Comparison of ENCODE assay signal across 31 cellular contexts in the genomic region with DNA sequence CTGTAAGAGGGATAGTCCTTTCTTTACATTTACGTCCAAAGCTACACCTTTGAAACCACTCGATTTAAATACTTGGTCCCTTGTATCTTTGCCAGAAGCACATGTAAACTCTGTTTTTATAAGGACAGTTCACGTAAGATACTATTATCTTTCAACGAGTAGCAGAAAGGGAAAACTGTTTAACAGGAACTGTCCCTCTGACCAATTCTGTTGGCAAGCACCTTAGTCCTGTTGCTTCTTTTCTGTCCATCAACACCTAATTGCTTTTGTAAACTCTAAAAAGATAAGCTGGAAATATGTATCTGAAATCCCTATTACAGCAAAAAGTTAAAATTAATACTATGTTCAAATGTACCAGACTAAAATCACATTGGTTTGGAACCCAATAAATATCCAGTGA. TPM values are rescaled to one million over a fixed set of nuclear protein-coding genes. Genes with fewer than 3 reads are reported as not detected.
A peak's percentile ranks its signal among the peaks of the same experiment; 100 is the strongest.
DNase-seq lines count a peak whose midpoint lies in the region; ATAC-seq, FAIRE-seq and TF ChIP-seq lines count a peak whose summit lies in the region.
"Had no signal": no experiment of that assay in that cellular context is flagged by ENCODE, and none has a peak within 500 bp of the region (broad histone marks: within the 10 kb centered on the region; RNA-seq: fewer than 3 reads in every experiment).

No MANE protein-coding gene starts in this region.

- no peak for DNase-seq in A549 (ENCODE audit: low read depth in 1 of 2, low spot score in 1 of 2)
- DNase-seq in dermis microvascular lymphatic vessel endothelial cell (ENCODE audit: low read depth in 2 of 2): peak; percentile 1 to 45
- no peak for DNase-seq in GM12891 (ENCODE audit: insufficient read length, low spot score)
- DNase-seq in AG08396 (ENCODE audit: low spot score): no peak
- DNase-seq: 8988T; ACHN; AML-193; BE2C; C1 segment of cervical spinal cord; Caco-2; Calu3; CD4-positive, alpha-beta memory T cell; CD4-positive, alpha-beta T cell; CD4-positive, CD25-positive, alpha-beta regulatory T cell; CD8-positive, alpha-beta memory T cell; CD8-positive, alpha-beta T cell; COR-L47; DMS 273 treated with DMSO at 0.1 percent for 48 hours; DMS153; DMS53; DMS79; DMS79 treated with DMSO at 0.1 percent for 48 hours; DND-41; EL had no signal

- POLR2A ChIA-PET in A549 (lab: Yijun Ruan, JAX): no interaction called here

- CTCF ChIA-PET in A549 (lab: Yijun Ruan, JAX): no interaction called here

- no peaks in the 10 kb centered on the region for H3K9me3 ChIP-seq in A549
- H3K9me3 ChIP-seq: BE2C, BLaER1, Caco-2 had no signal

- no peak for TF ChIP-seq RAD21 in A549 (conservative IDR thresholded peaks at IDR 0.05 in 1 of 2, IDR thresholded peaks at IDR 0.05 in 1 of 2)

- FAIRE-seq in A549 (lab: Jason Lieb, UNC): no peak
- FAIRE-seq in GM12891 (lab: Jason Lieb, UNC): no peak
- FAIRE-seq: A204.1, D721Med had no signal

- H3K4me3 ChIP-seq in A549: peak overlapping the region; percentile 20; the same call in 1 of the 3 replicates
- H3K4me3 ChIP-seq: BLaER1; BLaER1 treated with 17β-estradiol and CSF1 and Interleukin-3, amounts not matched to agents 10 nM and 100 nM had no signal

- H3K27ac ChIP-seq in A549: peak overlapping the region; percentile 79 to 89
- H3K27ac ChIP-seq: 22Rv1; BLaER1; BLaER1 treated with 17β-estradiol and CSF1 and Interleukin-3, amounts not matched to agents 10 nM and 100 nM; C4-2B had no signal

- no peak for TF ChIP-seq POLR2A in A549 (IDR thresholded peaks at IDR 0.05; ENCODE audit: low read length)
- TF ChIP-seq POLR2A in GM12891 (IDR thresholded peaks at IDR 0.05; ENCODE audit: low read depth, low read length): no peak

- WGBS in A549 (ENCODE audit: missing lambda C conversion rate): 16% methylated on average over 4 of the region's 4 CpGs

- no peak for TF ChIP-seq CTCF in A549 (IDR thresholded peaks at IDR 0.05)

- TF ChIP-seq EP300 in A549 (IDR thresholded peaks at IDR 0.05): no peak

- H3K4me1 ChIP-seq in A549: peaks cover 39% of the 10 kb centered on the region
- H3K4me1 ChIP-seq: BLaER1; BLaER1 treated with 17β-estradiol and CSF1 and Interleukin-3, amounts not matched to agents 10 nM and 100 nM; Caco-2 had no signal

- ATAC-seq in A549: peak in 1 of 2 experiments; percentile 54; a peak in 3 of 6 replicates
- ATAC-seq: CD8-positive, alpha-beta T cell had no signal

- H3K4me2 ChIP-seq in A549: peak overlapping the region; percentile 77
- H3K4me2 ChIP-seq: BLaER1; BLaER1 treated with 17β-estradiol and CSF1 and Interleukin-3, amounts not matched to agents 10 nM and 100 nM had no signal

TF ChIP-seq in A549, 52 proteins besides CTCF, POLR2A, EP300 and RAD21:
- TF ChIP-seq, protein P1, sequence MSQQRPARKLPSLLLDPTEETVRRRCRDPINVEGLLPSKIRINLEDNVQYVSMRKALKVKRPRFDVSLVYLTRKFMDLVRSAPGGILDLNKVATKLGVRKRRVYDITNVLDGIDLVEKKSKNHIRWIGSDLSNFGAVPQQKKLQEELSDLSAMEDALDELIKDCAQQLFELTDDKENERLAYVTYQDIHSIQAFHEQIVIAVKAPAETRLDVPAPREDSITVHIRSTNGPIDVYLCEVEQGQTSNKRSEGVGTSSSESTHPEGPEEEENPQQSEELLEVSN (IDR thresholded peaks at IDR 0.05; ENCODE audit: borderline replicate concordance, low read depth): no peak
- TF ChIP-seq ZFP36 (IDR thresholded peaks at IDR 0.05; ENCODE audit: borderline replicate concordance, partially characterized antibody) (no peak), NFE2L2 (conservative IDR thresholded peaks at IDR 0.05; ENCODE audit: low read length) (no peak), FOSB (CRISPR knock-in tag; IDR thresholded peaks at IDR 0.05) (no peak), NR3C1 (IDR thresholded peaks at IDR 0.05) (no peak), RNF2 (IDR thresholded peaks at IDR 0.05; ENCODE audit: borderline replicate concordance, low read depth) (no peak), RCOR1 (IDR thresholded peaks at IDR 0.05; ENCODE audit: low read depth, low read length) (no peak)
TF ChIP-seq in A549: peak in this region for 0.

TF ChIP-seq in GM12891, 5 proteins besides CTCF, POLR2A, EP300 and RAD21:
- TF ChIP-seq TAF1 (IDR thresholded peaks at IDR 0.05; ENCODE audit: low read depth, low read length) (no peak), PAX5 (IDR thresholded peaks at IDR 0.05; ENCODE audit: insufficient read depth, low read length, severe bottlenecking) (no peak), POU2F2 (IDR thresholded peaks at IDR 0.05; ENCODE audit: low read depth, low read length) (no peak), POLR2AphosphoS5 (IDR thresholded peaks at IDR 0.05; ENCODE audit: low read depth, low read length) (no peak), SPI1 (IDR thresholded peaks at IDR 0.05; ENCODE audit: low read depth, low read length) (no peak)

RNA-seq across cellular contexts. Expression of a gene that starts 37.4 kb away (rescaled TPM):
- polyA plus RNA-seq in A549 (2011; rRNA removed) (29.5 and 30.3 TPM in 2 replicates), A549 (2017; fragmentation: RNase III; extraction: RNeasy Plus Mini Kit Qiagen cat#74134 plus additional on column Dnase treatment) (13.2 to 16.0 TPM (median 14.1 TPM) in 3 replicates)
- 14.7 and 17.4 TPM in 2 replicates for polyA plus RNA-seq in A549 (2012; cell fraction: cytosol; rRNA removed)
- 10.3 and 13.0 TPM in 2 replicates for polyA plus RNA-seq in A549 (2012; cell fraction: nucleus; rRNA removed)
- polyA minus RNA-seq in A549 (2011; rRNA and poly(A)+ RNA removed): 46.7 and 56.9 TPM in 2 replicates
- total RNA-seq in dermis microvascular lymphatic vessel endothelial cell: 0.51 and 0.90 TPM in 2 replicates
- 0.01 TPM for polyA plus RNA-seq in GM12891 (2012; ENCODE audit: low read depth, missing spikeins)
- total RNA-seq: G401 had no signal

Comparison
In these comparisons a context has a peak if more than half of its experiments do, and no peak if none do; other contexts are left out.
1. DNase-seq: peak in dermis microvascular lymphatic vessel endothelial cell (2 of 2); none in A549 (0 of 2), GM12891 (single experiment) and AG08396 (single experiment).